Comparison of ENCODE assay signal across 1 cellular context in genomic region chr2:95500854-95501253, GRCh38.
TF ChIP-seq lines count a peak whose summit lies in the region.

No MANE protein-coding gene starts in this region.

TF ChIP-seq in SK-N-SH, 30 proteins besides CTCF, POLR2A, EP300 and RAD21 (continued from another document):
- TF ChIP-seq ZBTB33 (IDR thresholded peaks at IDR 0.05; ENCODE audit: borderline replicate concordance, low read depth) (no peak), POLR2AphosphoS5 (IDR thresholded peaks at IDR 0.05; ENCODE audit: low read depth, low read length) (no peak), RXRA (IDR thresholded peaks at IDR 0.05; ENCODE audit: borderline replicate concordance, low read depth) (no peak), GATA2 (CRISPR knock-in tag; IDR thresholded peaks at IDR 0.05) (no peak), YY1 (IDR thresholded peaks at IDR 0.05; ENCODE audit: low read depth) (no peak), USF1 (IDR thresholded peaks at IDR 0.05; ENCODE audit: borderline replicate concordance, low read depth) (no peak), GABPA (IDR thresholded peaks at IDR 0.05; ENCODE audit: low read depth) (no peak)
